2 cellular contexts compared by ENCODE assay signal in the genomic region with DNA sequence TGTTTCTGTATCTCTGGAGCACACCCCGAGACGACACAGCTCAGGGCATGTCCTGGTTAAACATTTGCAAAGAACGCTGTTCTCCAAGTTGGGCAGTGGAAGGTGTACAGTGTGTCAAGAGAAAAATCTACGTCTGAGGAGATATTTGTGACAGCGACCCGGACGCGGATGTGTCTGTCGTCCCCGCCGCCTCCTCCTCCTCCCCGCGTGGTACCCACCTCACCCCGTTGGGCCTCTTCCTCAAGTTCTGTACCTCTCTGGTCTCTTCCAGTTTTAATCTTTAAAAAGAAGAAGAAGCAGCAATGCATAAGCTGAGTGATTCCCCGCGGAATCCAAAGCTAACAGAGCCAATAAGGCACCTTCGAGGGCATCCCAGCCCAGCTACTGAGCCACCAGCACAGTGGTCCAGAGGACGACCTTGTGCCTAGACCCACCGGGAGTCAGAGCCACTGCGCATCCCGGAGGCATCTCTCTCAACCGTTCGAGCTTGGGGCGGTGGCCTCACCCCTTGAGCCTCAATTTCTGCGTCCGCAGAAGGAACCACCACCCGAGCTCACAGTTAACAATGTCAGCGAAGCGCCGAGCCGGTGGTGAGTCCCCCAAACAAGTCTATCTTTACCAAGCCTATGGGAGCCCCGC.
TF ChIP-seq lines count a peak whose summit lies in the region.

No MANE protein-coding gene starts in this region.

TF ChIP-seq in SK-N-SH treated with all-trans-retinoic acid at 6 μM for 48 hours, 23 proteins besides CTCF, POLR2A, EP300 and RAD21:
- TF ChIP-seq GLIS3 (CRISPR knock-in tag; IDR thresholded peaks at IDR 0.05): no peak
- TF ChIP-seq, protein P1, sequence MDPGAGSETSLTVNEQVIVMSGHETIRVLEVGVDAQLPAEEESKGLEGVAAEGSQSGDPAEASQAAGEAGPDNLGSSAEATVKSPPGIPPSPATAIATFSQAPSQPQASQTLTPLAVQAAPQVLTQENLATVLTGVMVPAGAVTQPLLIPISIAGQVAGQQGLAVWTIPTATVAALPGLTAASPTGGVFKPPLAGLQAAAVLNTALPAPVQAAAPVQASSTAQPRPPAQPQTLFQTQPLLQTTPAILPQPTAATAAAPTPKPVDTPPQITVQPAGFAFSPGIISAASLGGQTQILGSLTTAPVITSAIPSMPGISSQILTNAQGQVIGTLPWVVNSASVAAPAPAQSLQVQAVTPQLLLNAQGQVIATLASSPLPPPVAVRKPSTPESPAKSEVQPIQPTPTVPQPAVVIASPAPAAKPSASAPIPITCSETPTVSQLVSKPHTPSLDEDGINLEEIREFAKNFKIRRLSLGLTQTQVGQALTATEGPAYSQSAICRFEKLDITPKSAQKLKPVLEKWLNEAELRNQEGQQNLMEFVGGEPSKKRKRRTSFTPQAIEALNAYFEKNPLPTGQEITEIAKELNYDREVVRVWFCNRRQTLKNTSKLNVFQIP (CRISPR knock-in tag; IDR thresholded peaks at IDR 0.05; ENCODE audit: borderline replicate concordance, low read depth): no peak
- TF ChIP-seq ZNF70 (CRISPR knock-in tag; IDR thresholded peaks at IDR 0.05): no peak
- TF ChIP-seq TOX (CRISPR knock-in tag; IDR thresholded peaks at IDR 0.05; ENCODE audit: borderline replicate concordance): no peak
- TF ChIP-seq, protein P2, sequence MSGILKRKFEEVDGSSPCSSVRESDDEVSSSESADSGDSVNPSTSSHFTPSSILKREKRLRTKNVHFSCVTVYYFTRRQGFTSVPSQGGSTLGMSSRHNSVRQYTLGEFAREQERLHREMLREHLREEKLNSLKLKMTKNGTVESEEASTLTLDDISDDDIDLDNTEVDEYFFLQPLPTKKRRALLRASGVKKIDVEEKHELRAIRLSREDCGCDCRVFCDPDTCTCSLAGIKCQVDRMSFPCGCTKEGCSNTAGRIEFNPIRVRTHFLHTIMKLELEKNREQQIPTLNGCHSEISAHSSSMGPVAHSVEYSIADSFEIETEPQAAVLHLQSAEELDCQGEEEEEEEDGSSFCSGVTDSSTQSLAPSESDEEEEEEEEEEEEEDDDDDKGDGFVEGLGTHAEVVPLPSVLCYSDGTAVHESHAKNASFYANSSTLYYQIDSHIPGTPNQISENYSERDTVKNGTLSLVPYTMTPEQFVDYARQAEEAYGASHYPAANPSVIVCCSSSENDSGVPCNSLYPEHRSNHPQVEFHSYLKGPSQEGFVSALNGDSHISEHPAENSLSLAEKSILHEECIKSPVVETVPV (CRISPR knock-in tag; IDR thresholded peaks at IDR 0.05): no peak
- TF ChIP-seq, protein P3, sequence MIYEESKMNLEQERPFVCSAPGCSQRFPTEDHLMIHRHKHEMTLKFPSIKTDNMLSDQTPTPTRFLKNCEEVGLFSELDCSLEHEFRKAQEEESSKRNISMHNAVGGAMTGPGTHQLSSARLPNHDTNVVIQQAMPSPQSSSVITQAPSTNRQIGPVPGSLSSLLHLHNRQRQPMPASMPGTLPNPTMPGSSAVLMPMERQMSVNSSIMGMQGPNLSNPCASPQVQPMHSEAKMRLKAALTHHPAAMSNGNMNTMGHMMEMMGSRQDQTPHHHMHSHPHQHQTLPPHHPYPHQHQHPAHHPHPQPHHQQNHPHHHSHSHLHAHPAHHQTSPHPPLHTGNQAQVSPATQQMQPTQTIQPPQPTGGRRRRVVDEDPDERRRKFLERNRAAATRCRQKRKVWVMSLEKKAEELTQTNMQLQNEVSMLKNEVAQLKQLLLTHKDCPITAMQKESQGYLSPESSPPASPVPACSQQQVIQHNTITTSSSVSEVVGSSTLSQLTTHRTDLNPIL (CRISPR knock-in tag; IDR thresholded peaks at IDR 0.05; ENCODE audit: low read depth): no peak
- no peak for TF ChIP-seq PPARA (CRISPR knock-in tag; IDR thresholded peaks at IDR 0.05; ENCODE audit: borderline replicate concordance)
- TF ChIP-seq SNAI2 (CRISPR knock-in tag; IDR thresholded peaks at IDR 0.05): no peak
- no peak for TF ChIP-seq ZNF565 (CRISPR knock-in tag; conservative IDR thresholded peaks at IDR 0.05; ENCODE audit: low read depth)
- TF ChIP-seq, protein P4, sequence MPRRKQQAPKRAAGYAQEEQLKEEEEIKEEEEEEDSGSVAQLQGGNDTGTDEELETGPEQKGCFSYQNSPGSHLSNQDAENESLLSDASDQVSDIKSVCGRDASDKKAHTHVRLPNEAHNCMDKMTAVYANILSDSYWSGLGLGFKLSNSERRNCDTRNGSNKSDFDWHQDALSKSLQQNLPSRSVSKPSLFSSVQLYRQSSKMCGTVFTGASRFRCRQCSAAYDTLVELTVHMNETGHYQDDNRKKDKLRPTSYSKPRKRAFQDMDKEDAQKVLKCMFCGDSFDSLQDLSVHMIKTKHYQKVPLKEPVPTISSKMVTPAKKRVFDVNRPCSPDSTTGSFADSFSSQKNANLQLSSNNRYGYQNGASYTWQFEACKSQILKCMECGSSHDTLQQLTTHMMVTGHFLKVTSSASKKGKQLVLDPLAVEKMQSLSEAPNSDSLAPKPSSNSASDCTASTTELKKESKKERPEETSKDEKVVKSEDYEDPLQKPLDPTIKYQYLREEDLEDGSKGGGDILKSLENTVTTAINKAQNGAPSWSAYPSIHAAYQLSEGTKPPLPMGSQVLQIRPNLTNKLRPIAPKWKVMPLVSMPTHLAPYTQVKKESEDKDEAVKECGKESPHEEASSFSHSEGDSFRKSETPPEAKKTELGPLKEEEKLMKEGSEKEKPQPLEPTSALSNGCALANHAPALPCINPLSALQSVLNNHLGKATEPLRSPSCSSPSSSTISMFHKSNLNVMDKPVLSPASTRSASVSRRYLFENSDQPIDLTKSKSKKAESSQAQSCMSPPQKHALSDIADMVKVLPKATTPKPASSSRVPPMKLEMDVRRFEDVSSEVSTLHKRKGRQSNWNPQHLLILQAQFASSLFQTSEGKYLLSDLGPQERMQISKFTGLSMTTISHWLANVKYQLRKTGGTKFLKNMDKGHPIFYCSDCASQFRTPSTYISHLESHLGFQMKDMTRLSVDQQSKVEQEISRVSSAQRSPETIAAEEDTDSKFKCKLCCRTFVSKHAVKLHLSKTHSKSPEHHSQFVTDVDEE (CRISPR knock-in tag; IDR thresholded peaks at IDR 0.05): no peak
- TF ChIP-seq ESRRG (CRISPR knock-in tag; IDR thresholded peaks at IDR 0.05): no peak
- no peak for TF ChIP-seq CSDC2 (CRISPR knock-in tag; IDR thresholded peaks at IDR 0.05)
- TF ChIP-seq OSR1 (CRISPR knock-in tag; IDR thresholded peaks at IDR 0.05): no peak

TF ChIP-seq in HepG2, 621 proteins besides CTCF, POLR2A, EP300 and RAD21 (continues in another document):
- TF ChIP-seq, protein P5, sequence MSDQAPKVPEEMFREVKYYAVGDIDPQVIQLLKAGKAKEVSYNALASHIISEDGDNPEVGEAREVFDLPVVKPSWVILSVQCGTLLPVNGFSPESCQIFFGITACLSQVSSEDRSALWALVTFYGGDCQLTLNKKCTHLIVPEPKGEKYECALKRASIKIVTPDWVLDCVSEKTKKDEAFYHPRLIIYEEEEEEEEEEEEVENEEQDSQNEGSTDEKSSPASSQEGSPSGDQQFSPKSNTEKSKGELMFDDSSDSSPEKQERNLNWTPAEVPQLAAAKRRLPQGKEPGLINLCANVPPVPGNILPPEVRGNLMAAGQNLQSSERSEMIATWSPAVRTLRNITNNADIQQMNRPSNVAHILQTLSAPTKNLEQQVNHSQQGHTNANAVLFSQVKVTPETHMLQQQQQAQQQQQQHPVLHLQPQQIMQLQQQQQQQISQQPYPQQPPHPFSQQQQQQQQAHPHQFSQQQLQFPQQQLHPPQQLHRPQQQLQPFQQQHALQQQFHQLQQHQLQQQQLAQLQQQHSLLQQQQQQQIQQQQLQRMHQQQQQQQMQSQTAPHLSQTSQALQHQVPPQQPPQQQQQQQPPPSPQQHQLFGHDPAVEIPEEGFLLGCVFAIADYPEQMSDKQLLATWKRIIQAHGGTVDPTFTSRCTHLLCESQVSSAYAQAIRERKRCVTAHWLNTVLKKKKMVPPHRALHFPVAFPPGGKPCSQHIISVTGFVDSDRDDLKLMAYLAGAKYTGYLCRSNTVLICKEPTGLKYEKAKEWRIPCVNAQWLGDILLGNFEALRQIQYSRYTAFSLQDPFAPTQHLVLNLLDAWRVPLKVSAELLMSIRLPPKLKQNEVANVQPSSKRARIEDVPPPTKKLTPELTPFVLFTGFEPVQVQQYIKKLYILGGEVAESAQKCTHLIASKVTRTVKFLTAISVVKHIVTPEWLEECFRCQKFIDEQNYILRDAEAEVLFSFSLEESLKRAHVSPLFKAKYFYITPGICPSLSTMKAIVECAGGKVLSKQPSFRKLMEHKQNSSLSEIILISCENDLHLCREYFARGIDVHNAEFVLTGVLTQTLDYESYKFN (CRISPR knock-in tag; conservative IDR thresholded peaks at IDR 0.05): peak; percentile 9; the same call in 1 of the 2 replicates
- TF ChIP-seq CBX5 (CRISPR knock-in tag; IDR thresholded peaks at IDR 0.05; ENCODE audit: borderline replicate concordance) (peak; percentile 16; the same call in 1 of the 2 replicates), GATAD2A (CRISPR knock-in tag; IDR thresholded peaks at IDR 0.05) (0 out of 2 replicates have a peak, but pooled peaks have one; percentile 14), ISL2 (CRISPR knock-in tag; IDR thresholded peaks at IDR 0.05) (no peak), CAMTA2 (CRISPR knock-in tag; IDR thresholded peaks at IDR 0.05; ENCODE audit: borderline replicate concordance) (no peak; the same call in 1 of the 2 replicates), GLI4 (CRISPR knock-in tag; IDR thresholded peaks at IDR 0.05; ENCODE audit: borderline replicate concordance) (0 out of 2 replicates have a peak, but pooled peaks have one; percentile 4), SP1 (IDR thresholded peaks at IDR 0.05) (no peak), SP1 (CRISPR knock-in tag; IDR thresholded peaks at IDR 0.05) (no peak), ZNF777 (CRISPR knock-in tag; IDR thresholded peaks at IDR 0.05) (peak; percentile 2; the same call in 1 of the 2 replicates), ZNF274 (CRISPR knock-in tag; IDR thresholded peaks at IDR 0.05) (0 out of 2 replicates have a peak, but pooled peaks have one; percentile 31), NFKBIZ (CRISPR knock-in tag; IDR thresholded peaks at IDR 0.05) (0 out of 2 replicates have a peak, but pooled peaks have one; percentile 8), CHD4 (IDR thresholded peaks at IDR 0.05; ENCODE audit: borderline replicate concordance, low read length) (no peak), HNRNPL (IDR thresholded peaks at IDR 0.05; ENCODE audit: low read depth, low read length) (no peak), ZNF792 (CRISPR knock-in tag; IDR thresholded peaks at IDR 0.05) (peak; percentile 57; the same call in 1 of the 2 replicates)
- TF ChIP-seq, protein P6, sequence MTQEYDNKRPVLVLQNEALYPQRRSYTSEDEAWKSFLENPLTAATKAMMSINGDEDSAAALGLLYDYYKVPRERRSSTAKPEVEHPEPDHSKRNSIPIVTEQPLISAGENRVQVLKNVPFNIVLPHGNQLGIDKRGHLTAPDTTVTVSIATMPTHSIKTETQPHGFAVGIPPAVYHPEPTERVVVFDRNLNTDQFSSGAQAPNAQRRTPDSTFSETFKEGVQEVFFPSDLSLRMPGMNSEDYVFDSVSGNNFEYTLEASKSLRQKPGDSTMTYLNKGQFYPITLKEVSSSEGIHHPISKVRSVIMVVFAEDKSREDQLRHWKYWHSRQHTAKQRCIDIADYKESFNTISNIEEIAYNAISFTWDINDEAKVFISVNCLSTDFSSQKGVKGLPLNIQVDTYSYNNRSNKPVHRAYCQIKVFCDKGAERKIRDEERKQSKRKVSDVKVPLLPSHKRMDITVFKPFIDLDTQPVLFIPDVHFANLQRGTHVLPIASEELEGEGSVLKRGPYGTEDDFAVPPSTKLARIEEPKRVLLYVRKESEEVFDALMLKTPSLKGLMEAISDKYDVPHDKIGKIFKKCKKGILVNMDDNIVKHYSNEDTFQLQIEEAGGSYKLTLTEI (CRISPR knock-in tag; conservative IDR thresholded peaks at IDR 0.05): no peak
- TF ChIP-seq, protein P7, sequence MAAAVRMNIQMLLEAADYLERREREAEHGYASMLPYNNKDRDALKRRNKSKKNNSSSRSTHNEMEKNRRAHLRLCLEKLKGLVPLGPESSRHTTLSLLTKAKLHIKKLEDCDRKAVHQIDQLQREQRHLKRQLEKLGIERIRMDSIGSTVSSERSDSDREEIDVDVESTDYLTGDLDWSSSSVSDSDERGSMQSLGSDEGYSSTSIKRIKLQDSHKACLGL (CRISPR knock-in tag; IDR thresholded peaks at IDR 0.05): 0 out of 2 replicates have a peak, but pooled peaks have one; percentile 1
- TF ChIP-seq, protein P8, sequence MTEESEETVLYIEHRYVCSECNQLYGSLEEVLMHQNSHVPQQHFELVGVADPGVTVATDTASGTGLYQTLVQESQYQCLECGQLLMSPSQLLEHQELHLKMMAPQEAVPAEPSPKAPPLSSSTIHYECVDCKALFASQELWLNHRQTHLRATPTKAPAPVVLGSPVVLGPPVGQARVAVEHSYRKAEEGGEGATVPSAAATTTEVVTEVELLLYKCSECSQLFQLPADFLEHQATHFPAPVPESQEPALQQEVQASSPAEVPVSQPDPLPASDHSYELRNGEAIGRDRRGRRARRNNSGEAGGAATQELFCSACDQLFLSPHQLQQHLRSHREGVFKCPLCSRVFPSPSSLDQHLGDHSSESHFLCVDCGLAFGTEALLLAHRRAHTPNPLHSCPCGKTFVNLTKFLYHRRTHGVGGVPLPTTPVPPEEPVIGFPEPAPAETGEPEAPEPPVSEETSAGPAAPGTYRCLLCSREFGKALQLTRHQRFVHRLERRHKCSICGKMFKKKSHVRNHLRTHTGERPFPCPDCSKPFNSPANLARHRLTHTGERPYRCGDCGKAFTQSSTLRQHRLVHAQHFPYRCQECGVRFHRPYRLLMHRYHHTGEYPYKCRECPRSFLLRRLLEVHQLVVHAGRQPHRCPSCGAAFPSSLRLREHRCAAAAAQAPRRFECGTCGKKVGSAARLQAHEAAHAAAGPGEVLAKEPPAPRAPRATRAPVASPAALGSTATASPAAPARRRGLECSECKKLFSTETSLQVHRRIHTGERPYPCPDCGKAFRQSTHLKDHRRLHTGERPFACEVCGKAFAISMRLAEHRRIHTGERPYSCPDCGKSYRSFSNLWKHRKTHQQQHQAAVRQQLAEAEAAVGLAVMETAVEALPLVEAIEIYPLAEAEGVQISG (CRISPR knock-in tag; IDR thresholded peaks at IDR 0.05): no peak
- TF ChIP-seq, protein P9, sequence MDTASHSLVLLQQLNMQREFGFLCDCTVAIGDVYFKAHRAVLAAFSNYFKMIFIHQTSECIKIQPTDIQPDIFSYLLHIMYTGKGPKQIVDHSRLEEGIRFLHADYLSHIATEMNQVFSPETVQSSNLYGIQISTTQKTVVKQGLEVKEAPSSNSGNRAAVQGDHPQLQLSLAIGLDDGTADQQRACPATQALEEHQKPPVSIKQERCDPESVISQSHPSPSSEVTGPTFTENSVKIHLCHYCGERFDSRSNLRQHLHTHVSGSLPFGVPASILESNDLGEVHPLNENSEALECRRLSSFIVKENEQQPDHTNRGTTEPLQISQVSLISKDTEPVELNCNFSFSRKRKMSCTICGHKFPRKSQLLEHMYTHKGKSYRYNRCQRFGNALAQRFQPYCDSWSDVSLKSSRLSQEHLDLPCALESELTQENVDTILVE (CRISPR knock-in tag; IDR thresholded peaks at IDR 0.05): no peak
- TF ChIP-seq, protein P10, sequence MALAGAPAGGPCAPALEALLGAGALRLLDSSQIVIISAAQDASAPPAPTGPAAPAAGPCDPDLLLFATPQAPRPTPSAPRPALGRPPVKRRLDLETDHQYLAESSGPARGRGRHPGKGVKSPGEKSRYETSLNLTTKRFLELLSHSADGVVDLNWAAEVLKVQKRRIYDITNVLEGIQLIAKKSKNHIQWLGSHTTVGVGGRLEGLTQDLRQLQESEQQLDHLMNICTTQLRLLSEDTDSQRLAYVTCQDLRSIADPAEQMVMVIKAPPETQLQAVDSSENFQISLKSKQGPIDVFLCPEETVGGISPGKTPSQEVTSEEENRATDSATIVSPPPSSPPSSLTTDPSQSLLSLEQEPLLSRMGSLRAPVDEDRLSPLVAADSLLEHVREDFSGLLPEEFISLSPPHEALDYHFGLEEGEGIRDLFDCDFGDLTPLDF (CRISPR knock-in tag; IDR thresholded peaks at IDR 0.05): 0 out of 2 replicates have a peak, but pooled peaks have one; percentile 2
- TF ChIP-seq, protein P11, sequence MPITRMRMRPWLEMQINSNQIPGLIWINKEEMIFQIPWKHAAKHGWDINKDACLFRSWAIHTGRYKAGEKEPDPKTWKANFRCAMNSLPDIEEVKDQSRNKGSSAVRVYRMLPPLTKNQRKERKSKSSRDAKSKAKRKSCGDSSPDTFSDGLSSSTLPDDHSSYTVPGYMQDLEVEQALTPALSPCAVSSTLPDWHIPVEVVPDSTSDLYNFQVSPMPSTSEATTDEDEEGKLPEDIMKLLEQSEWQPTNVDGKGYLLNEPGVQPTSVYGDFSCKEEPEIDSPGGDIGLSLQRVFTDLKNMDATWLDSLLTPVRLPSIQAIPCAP (CRISPR knock-in tag; IDR thresholded peaks at IDR 0.05; ENCODE audit: low read depth): no peak
